14 cellular contexts compared by ENCODE assay signal in the genomic region with DNA sequence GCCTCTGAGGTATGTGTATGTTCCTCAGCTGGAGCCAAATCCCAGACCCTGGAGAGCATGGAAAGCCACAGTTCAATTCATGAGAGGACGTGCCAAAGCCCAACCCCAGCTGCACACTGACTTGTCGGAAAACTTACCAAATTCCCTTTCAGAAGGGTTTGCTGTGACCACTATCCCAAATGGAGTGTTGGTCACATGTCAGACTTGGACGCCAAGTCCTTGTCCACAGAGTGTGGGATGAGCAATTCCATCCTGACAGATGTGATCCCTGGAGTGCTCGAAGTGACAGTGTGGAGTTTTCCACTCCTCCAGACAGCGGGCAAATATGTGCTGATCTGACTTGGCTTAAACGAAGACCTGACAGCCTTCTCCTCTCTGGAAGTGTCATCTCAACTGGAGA.
A peak's percentile ranks its signal among the peaks of the same experiment; 100 is the strongest.
DNase-seq lines count a peak whose midpoint lies in the region; ATAC-seq and TF ChIP-seq lines count a peak whose summit lies in the region.
"Had no signal": no experiment of that assay in that cellular context is flagged by ENCODE, and none has a peak within 500 bp of the region (broad histone marks: within the 10 kb centered on the region; RNA-seq: fewer than 3 reads in every experiment).

No MANE protein-coding gene starts in this region.

- H3K4me1 ChIP-seq in body of pancreas = no peaks in the 10 kb centered on the region
- H3K4me1 ChIP-seq in heart left ventricle = peaks cover 0 to 34% (median 0%) of the 10 kb centered on the region in 12 donors
- no peaks in the 10 kb centered on the region for H3K4me1 ChIP-seq in upper lobe of left lung
- H3K4me1 ChIP-seq: BE2C had no signal

- intact Hi-C loops in body of pancreas (cut with DNase I) (no loop called here), heart left ventricle (cut with DNase I) (loop anchor here in 2 of 10 donors (5.0 kb wide), 2 partner anchors 69 to 76 kb away; a partner anchor contains a TSS)

- H3K27me3 ChIP-seq in body of pancreas = no peaks in the 10 kb centered on the region
- no peaks in the 10 kb centered on the region for H3K27me3 ChIP-seq in heart left ventricle
- no peaks in the 10 kb centered on the region for H3K27me3 ChIP-seq in upper lobe of left lung
- H3K27me3 ChIP-seq: BE2C had no signal

- H3K9me3 ChIP-seq in body of pancreas = no peaks in the 10 kb centered on the region
- no peaks in the 10 kb centered on the region for H3K9me3 ChIP-seq in heart left ventricle
- H3K9me3 ChIP-seq in upper lobe of left lung = no peaks in the 10 kb centered on the region
- H3K9me3 ChIP-seq: BE2C had no signal

- WGBS in body of pancreas, 2 donors = 83 to 85% methylated on average over 5 to 6 of the region's 6 CpGs
- 45 to 63% (median 59%) methylated on average over 4 to 6 of the region's 6 CpGs for WGBS in heart left ventricle, 4 donors
- WGBS in upper lobe of left lung, 2 donors = 61 to 67% methylated on average over 6 of the region's 6 CpGs

- no peak for TF ChIP-seq CTCF in body of pancreas (IDR thresholded peaks at IDR 0.05)
- TF ChIP-seq CTCF in heart left ventricle (IDR thresholded peaks at IDR 0.05) = no peak
- no peak for TF ChIP-seq CTCF in upper lobe of left lung (IDR thresholded peaks at IDR 0.05)

- H3K36me3 ChIP-seq in body of pancreas (replicated peaks in 1 of 2; ENCODE audit: insufficient read depth in 1 of 2, low read depth in 2 of 2) = no peaks in the 10 kb centered on the region
- H3K36me3 ChIP-seq in heart left ventricle = no peaks in the 10 kb centered on the region
- H3K36me3 ChIP-seq in upper lobe of left lung = no peaks in the 10 kb centered on the region
- H3K36me3 ChIP-seq: BE2C had no signal

- TF ChIP-seq EP300 in upper lobe of left lung (IDR thresholded peaks at IDR 0.05) = peak in 1 of 4 donors; percentile 73

- ATAC-seq in body of pancreas (peak; percentile 56), heart left ventricle (peak; percentile 80 to 89 (median 86)), upper lobe of left lung (ENCODE audit: low FRiP score in 2 of 2) (peak; percentile 75 to 77), HG03159 (IDR thresholded peaks at IDR 0.05; ENCODE audit: unreplicated experiment) (no peak)
- ATAC-seq: T-helper 17 cell had no signal

- peak; percentile 13 to 57 (median 36) for DNase-seq in body of pancreas
- DNase-seq in heart left ventricle = peak; percentile 65 to 83 (median 74)
- peak; percentile 49 for DNase-seq in myocyte (ENCODE audit: low read depth)
- peak in 1 of 2 donors; percentile 27 for DNase-seq in upper lobe of left lung
- no peak for DNase-seq in SW 1271 (lab: John Stamatoyannopoulos, UW)
- DNase-seq in effector CD4-positive, alpha-beta T cell = no peak
- no peak for DNase-seq in NCI-H2196 treated with DMSO at 0.1 percent for 48 hours (lab: John Stamatoyannopoulos, UW; ENCODE audit: unreplicated experiment)
- DNase-seq: activated CD4-positive, CD25-positive, alpha-beta regulatory T cell treated with anti-CD3 and anti-CD28 coated beads, Interleukin-2, amount 50 U/mL, for 72 hours; activated CD8-positive, alpha-beta memory T cell treated with anti-CD3 and anti-CD28 coated beads, Interleukin-2, amount 50 U/mL, for 4 hours; activated naive CD4-positive, alpha-beta T cell treated with anti-CD3 and anti-CD28 coated beads for 36 hours; BE2C; immature natural killer cell; T-helper 17 cell had no signal

- no peak overlapping the region for H3K27ac ChIP-seq in body of pancreas
- H3K27ac ChIP-seq in heart left ventricle = peak overlapping the region in 10 of 12 donors; percentile 17 to 78 (median 44)
- no peak overlapping the region for H3K27ac ChIP-seq in upper lobe of left lung

- TF ChIP-seq POLR2A in body of pancreas (IDR thresholded peaks at IDR 0.05) (no peak), heart left ventricle (IDR thresholded peaks at IDR 0.05) (no peak), upper lobe of left lung (IDR thresholded peaks at IDR 0.05) (no peak)

- H3K4me3 ChIP-seq in body of pancreas (no peak overlapping the region), heart left ventricle (no peak overlapping the region), upper lobe of left lung (no peak overlapping the region)

Comparison
In these comparisons a context has a peak if more than half of its experiments do, and no peak if none do; other contexts are left out.
1. DNase-seq: peak in body of pancreas (4 of 4), heart left ventricle (5 of 5) and myocyte (single experiment); none in SW 1271 (0 of 2), effector CD4-positive, alpha-beta T cell (single experiment) and NCI-H2196 treated with DMSO at 0.1 percent for 48 hours (single experiment).
2. H3K27ac ChIP-seq: peak in heart left ventricle (10 of 12); none in body of pancreas (0 of 4) and upper lobe of left lung (0 of 4).